ENCODE assay signal across 11 cellular contexts in genomic region chr18:22166070-22166972, GRCh38. TPM values are rescaled to one million over a fixed set of nuclear protein-coding genes. Genes with fewer than 3 reads are reported as not detected.
A peak's percentile ranks its signal among the peaks of the same experiment; 100 is the strongest.
DNase-seq lines count a peak whose midpoint lies in the region; ATAC-seq and TF ChIP-seq lines count a peak whose summit lies in the region.
"Had no signal": no experiment of that assay in that cellular context is flagged by ENCODE, and none has a peak within 500 bp of the region (broad histone marks: within the 10 kb centered on the region; RNA-seq: fewer than 3 reads in every experiment).

No MANE protein-coding gene starts in this region.

- DNase-seq in activated naive CD4-positive, alpha-beta T cell treated with anti-CD3 and anti-CD28 coated beads, Interleukin-2, amount 10 ng/mL, durations not matched to agents 7 days and 5 days, result no peak
- no peak for DNase-seq in activated naive CD4-positive, alpha-beta T cell (lab: John Stamatoyannopoulos, UW)
- DNase-seq in Right ventricle myocardium superior, result peak; percentile 76
- DNase-seq in GM20000 (ENCODE audit: low spot score), result no peak
- DNase-seq: NCI-H1694 treated with DMSO at 0.1 percent for 48 hours had no signal

- peaks cover 94% of the 10 kb centered on the region for H3K27me3 Mint-ChIP-seq in activated naive CD4-positive, alpha-beta T cell treated with anti-CD3 and anti-CD28 coated beads, Interleukin-2, amount 10 ng/mL, durations not matched to agents 7 days and 5 days

- intact Hi-C loops in Right ventricle myocardium superior (cut with DNase I), result loop anchor here (5.0 to 10.0 kb wide), 3 partner anchors 169 to 252 kb away; no protein-coding TSS in a partner anchor

- ATAC-seq in Right ventricle myocardium superior (ENCODE audit: poor library complexity) (peak; percentile 19), GM21423 (IDR thresholded peaks at IDR 0.05; ENCODE audit: unreplicated experiment) (no peak), HG03095 (IDR thresholded peaks at IDR 0.05; ENCODE audit: unreplicated experiment) (no peak)
- ATAC-seq: foreskin keratinocyte had no signal

- peak overlapping the region; percentile 37 for H3K27ac Mint-ChIP-seq in activated naive CD4-positive, alpha-beta T cell treated with anti-CD3 and anti-CD28 coated beads, Interleukin-2, amount 10 ng/mL, durations not matched to agents 7 days and 5 days

- H3K27ac ChIP-seq in muscle layer of duodenum (ENCODE audit: low read length) (peak overlapping the region; percentile 67), urinary bladder (ENCODE audit: low read depth) (peak overlapping the region; percentile 92)
- H3K27ac ChIP-seq: BLaER1, foreskin keratinocyte had no signal

- 3% methylated on average over 46 of the region's 46 CpGs for WGBS in urinary bladder

- H3K9me3 ChIP-seq in muscle layer of duodenum (ENCODE audit: control insufficient read depth in 1 of 2, low read length in 2 of 2), result no peaks in the 10 kb centered on the region

- no peak for TF ChIP-seq CTCF in GM20000 (IDR thresholded peaks at IDR 0.05; ENCODE audit: extremely low read depth, missing control alignments)

- peaks cover 59% of the 10 kb centered on the region for H3K27me3 ChIP-seq in muscle layer of duodenum (ENCODE audit: low read depth, low read length)

- peaks cover 0 to 51% of the 10 kb centered on the region in 2 donors for H3K4me1 ChIP-seq in muscle layer of duodenum (ENCODE audit: control insufficient read depth in 1 of 2, insufficient read depth in 2 of 2, low read length in 2 of 2)
- no peaks in the 10 kb centered on the region for H3K4me1 ChIP-seq in urinary bladder (ENCODE audit: insufficient read depth)
- H3K4me1 ChIP-seq: foreskin keratinocyte had no signal

- no peaks in the 10 kb centered on the region for H3K9me3 Mint-ChIP-seq in activated naive CD4-positive, alpha-beta T cell treated with anti-CD3 and anti-CD28 coated beads, Interleukin-2, amount 10 ng/mL, durations not matched to agents 7 days and 5 days

- peak overlapping the region in 1 of 2 donors; percentile 44 for H3K4me3 ChIP-seq in muscle layer of duodenum (ENCODE audit: low read depth in 1 of 2, low read length in 2 of 2)
- peak overlapping the region; percentile 49 for H3K4me3 ChIP-seq in urinary bladder (ENCODE audit: low read depth, low read length)
- H3K4me3 ChIP-seq: BLaER1 had no signal

- H3K36me3 ChIP-seq in muscle layer of duodenum (ENCODE audit: control insufficient read depth in 1 of 2, insufficient read depth in 2 of 2, low read length in 2 of 2) (no peaks in the 10 kb centered on the region), urinary bladder (ENCODE audit: insufficient read depth) (no peaks in the 10 kb centered on the region)

- no peak overlapping the region for H3K4me3 Mint-ChIP-seq in activated naive CD4-positive, alpha-beta T cell treated with anti-CD3 and anti-CD28 coated beads, Interleukin-2, amount 10 ng/mL, durations not matched to agents 7 days and 5 days

- H3K36me3 Mint-ChIP-seq in activated naive CD4-positive, alpha-beta T cell treated with anti-CD3 and anti-CD28 coated beads, Interleukin-2, amount 10 ng/mL, durations not matched to agents 7 days and 5 days, result peaks cover 8% of the 10 kb centered on the region

- CTCF ChIA-PET in activated naive CD4-positive, alpha-beta T cell treated with anti-CD3 and anti-CD28 coated beads, Interleukin-2, amount 10 ng/mL, durations not matched to agents 7 days and 5 days (lab: Charles Lee), result interaction anchor here (0.6 kb wide), 1 partner anchor 11 kb away, joined by 4 read pairs; no protein-coding TSS in a partner anchor

- peaks cover 20% of the 10 kb centered on the region for H3K4me1 Mint-ChIP-seq in activated naive CD4-positive, alpha-beta T cell treated with anti-CD3 and anti-CD28 coated beads, Interleukin-2, amount 10 ng/mL, durations not matched to agents 7 days and 5 days

RNA-seq across cellular contexts. Expression of gene GATA6, which starts 3.1 kb away (rescaled TPM):
- 56.0 TPM for total RNA-seq in Right ventricle myocardium superior
- total RNA-seq in urinary bladder, result 42.0 TPM
- polyA plus RNA-seq in urinary bladder, result 40.1 TPM
